In genomic region chr11:69080361-69080973, GRCh38 we compare ENCODE assay signal across 8 cellular contexts. TPM values are rescaled to one million over a fixed set of nuclear protein-coding genes. Genes with fewer than 3 reads are reported as not detected.
DNase-seq lines count a peak whose midpoint lies in the region; ATAC-seq and TF ChIP-seq lines count a peak whose summit lies in the region.
"Had no signal": no experiment of that assay in that cellular context is flagged by ENCODE, and none has a peak within 500 bp of the region (broad histone marks: within the 10 kb centered on the region; RNA-seq: fewer than 3 reads in every experiment).

No MANE protein-coding gene starts in this region.

- H3K27me3 ChIP-seq in brain microvascular endothelial cell (replicated peaks) = no peaks in the 10 kb centered on the region

- no peak for TF ChIP-seq POLR2A in NB4 (IDR thresholded peaks at IDR 0.05; ENCODE audit: extremely low read depth, insufficient read length)

- no peaks in the 10 kb centered on the region for H3K27me3 Mint-ChIP-seq in osteocyte (ENCODE audit: unreplicated experiment)

- H3K4me1 Mint-ChIP-seq in osteocyte (ENCODE audit: unreplicated experiment) = peaks cover 20% of the 10 kb centered on the region

- no peak overlapping the region for H3K4me3 ChIP-seq in NB4 (ENCODE audit: low read depth, low read length)
- no peak overlapping the region for H3K4me3 ChIP-seq in brain microvascular endothelial cell (ENCODE audit: low read depth, low read length)

- peaks cover 8% of the 10 kb centered on the region for H3K36me3 ChIP-seq in brain microvascular endothelial cell (replicated peaks)

- no peak overlapping the region for H3K27ac ChIP-seq in brain microvascular endothelial cell

- in situ Hi-C loops in brain microvascular endothelial cell (cut with HindIII; ENCODE audit: low pct_ligation_motif_present, low sequenced_read_pairs) = no loop called here

- no peaks in the 10 kb centered on the region for H3K9me3 Mint-ChIP-seq in osteocyte (ENCODE audit: unreplicated experiment)

- peak overlapping the region; percentile 86 for H3K27ac Mint-ChIP-seq in osteocyte (ENCODE audit: unreplicated experiment)

- TF ChIP-seq CTCF in NB4 (IDR thresholded peaks at IDR 0.05; ENCODE audit: low read depth, low read length) = no peak
- no peak for TF ChIP-seq CTCF in brain microvascular endothelial cell (IDR thresholded peaks at IDR 0.05; ENCODE audit: low read depth, low read length, missing control alignments)
- TF ChIP-seq CTCF in osteocyte (IDR thresholded peaks at IDR 0.05) = no peak

- intact Hi-C loops in posterior cingulate gyrus (cut with DNase I) = no loop called here

- no peak for ATAC-seq in GM21619 (IDR thresholded peaks at IDR 0.05; ENCODE audit: unreplicated experiment)

- DNase-seq in EL = peak; percentile 81
- peak; percentile 41 for DNase-seq in NB4 (ENCODE audit: low read depth)
- DNase-seq in brain microvascular endothelial cell = peak; percentile 29
- peak; percentile 89 for DNase-seq in osteocyte (ENCODE audit: extremely low spot score, unreplicated experiment)
- no peak for DNase-seq in posterior cingulate gyrus
- no peak for DNase-seq in NCI-H2196 (lab: John Stamatoyannopoulos, UW; ENCODE audit: unreplicated experiment)
- DNase-seq: anterior cingulate cortex had no signal

- H3K4me3 Mint-ChIP-seq in osteocyte (ENCODE audit: unreplicated experiment) = no peak overlapping the region

- peaks cover 8% of the 10 kb centered on the region for H3K36me3 Mint-ChIP-seq in osteocyte (ENCODE audit: unreplicated experiment)

RNA-seq across cellular contexts. Expression of gene TPCN2, which starts 31.7 kb away (rescaled TPM):
- total RNA-seq in osteocyte = 21.0 and 22.4 TPM in 2 replicates

Comparison
In these comparisons a context has a peak if more than half of its experiments do, and no peak if none do; other contexts are left out.
1. DNase-seq: peak in EL (single experiment), NB4 (single experiment), brain microvascular endothelial cell (single experiment) and osteocyte (single experiment); none in posterior cingulate gyrus (0 of 10) and NCI-H2196 (single experiment).